8 cellular contexts compared by ENCODE assay signal in the genomic region with DNA sequence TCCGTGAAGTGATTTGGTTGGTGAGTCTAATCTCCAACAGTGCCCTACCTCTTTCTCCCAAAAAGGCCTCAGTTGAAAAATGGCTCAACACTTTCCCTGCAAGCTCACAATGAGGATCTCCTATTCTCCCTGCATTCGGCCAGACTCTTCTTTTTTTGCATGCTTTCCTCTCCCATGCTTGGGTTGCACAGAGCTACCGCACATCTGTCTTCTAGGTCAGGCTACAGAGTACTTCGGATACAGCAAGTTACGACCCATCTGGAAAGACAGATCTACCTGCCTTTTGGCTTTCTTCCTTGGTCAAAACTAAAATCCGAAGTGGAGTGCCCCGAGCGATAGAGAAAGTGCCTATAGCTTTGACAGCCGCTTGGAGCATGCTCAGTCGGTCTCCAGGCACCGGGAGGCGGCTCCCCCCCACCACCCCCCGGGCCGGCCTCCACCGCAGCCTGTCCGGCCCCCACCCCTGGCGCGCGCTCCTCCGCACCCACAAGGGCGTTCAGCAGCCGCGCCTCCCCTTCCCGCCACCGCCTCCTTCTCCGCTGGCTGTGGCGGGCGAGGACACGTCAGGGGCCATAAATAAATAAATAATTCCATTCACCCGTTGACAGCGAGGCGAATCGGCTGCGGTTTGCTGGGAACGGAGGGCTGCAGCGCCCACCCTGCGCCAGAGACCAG. TPM values are rescaled to one million over a fixed set of nuclear protein-coding genes. Genes with fewer than 3 reads are reported as not detected.
A peak's percentile ranks its signal among the peaks of the same experiment; 100 is the strongest.
DNase-seq lines count a peak whose midpoint lies in the region; ATAC-seq and TF ChIP-seq lines count a peak whose summit lies in the region.

A gene with protein sequence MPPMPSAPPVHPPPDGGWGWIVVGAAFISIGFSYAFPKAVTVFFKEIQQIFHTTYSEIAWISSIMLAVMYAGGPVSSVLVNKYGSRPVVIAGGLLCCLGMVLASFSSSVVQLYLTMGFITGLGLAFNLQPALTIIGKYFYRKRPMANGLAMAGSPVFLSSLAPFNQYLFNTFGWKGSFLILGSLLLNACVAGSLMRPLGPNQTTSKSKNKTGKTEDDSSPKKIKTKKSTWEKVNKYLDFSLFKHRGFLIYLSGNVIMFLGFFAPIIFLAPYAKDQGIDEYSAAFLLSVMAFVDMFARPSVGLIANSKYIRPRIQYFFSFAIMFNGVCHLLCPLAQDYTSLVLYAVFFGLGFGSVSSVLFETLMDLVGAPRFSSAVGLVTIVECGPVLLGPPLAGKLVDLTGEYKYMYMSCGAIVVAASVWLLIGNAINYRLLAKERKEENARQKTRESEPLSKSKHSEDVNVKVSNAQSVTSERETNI (plus strand): TSS at position 473 of the 675 bp plus-strand sequence. CDS start 108,773 bp downstream, outside the sequence.

- peak; percentile 56 for TF ChIP-seq CTCF in DND-41 (IDR thresholded peaks at IDR 0.05; ENCODE audit: borderline replicate concordance, extremely low read depth, low read length, poor library complexity, severe bottlenecking)
- no peak for TF ChIP-seq CTCF in RWPE1 (conservative IDR thresholded peaks at IDR 0.05; ENCODE audit: low read depth)
- TF ChIP-seq CTCF in fibroblast of pulmonary artery (IDR thresholded peaks at IDR 0.05; ENCODE audit: low read length, missing control alignments) = no peak

- H3K4me1 ChIP-seq in DND-41 (ENCODE audit: insufficient read depth, low read length) (peaks cover 33% of the 10 kb centered on the region), GM23248 (ENCODE audit: insufficient read depth) (peaks cover 36% of the 10 kb centered on the region), Karpas-422 (ENCODE audit: low read length) (peaks cover 31% of the 10 kb centered on the region)

- peaks cover 25% of the 10 kb centered on the region for H3K79me2 ChIP-seq in DND-41 (ENCODE audit: insufficient read depth, low read length)
- peaks cover 12% of the 10 kb centered on the region; the same call in 1 of the 2 replicates for H3K79me2 ChIP-seq in GM23248 (ENCODE audit: insufficient read depth)
- H3K79me2 ChIP-seq in Karpas-422 (ENCODE audit: low read length) = peaks cover 38% of the 10 kb centered on the region

- POLR2A ChIA-PET in RWPE1 (lab: Yijun Ruan, JAX; ENCODE audit: low non-redundant PET) = no interaction called here

- H3F3A ChIP-seq in GM23248 (ENCODE audit: insufficient read depth) = peaks cover 32% of the 10 kb centered on the region

- in situ Hi-C loops in GM23248 (cut with MboI) = no loop called here

- peak within 1 kb of the TSS; percentile 99 for H3K27ac Mint-ChIP-seq in activated T-helper 2 cell treated with anti-CD3 and anti-CD28 coated beads, Interferon-gamma antibody, Interleukin-2, Interleukin-4, amounts not matched to agents 10 μg/mL and 5 μg/mL and 100 μg/mL, durations not matched to agents 14 hours and 24 hours and 36 hours
- peak within 1 kb of the TSS; percentile 98 for H3K27ac Mint-ChIP-seq in natural killer cell treated with Interleukin-12 subunit alpha and Interleukin-12 subunit beta and Interleukin-15 and Interleukin-18, amount 100 ng/mL, for 72 hours

- peaks cover 42% of the 10 kb centered on the region for H3K4me1 Mint-ChIP-seq in activated T-helper 2 cell treated with anti-CD3 and anti-CD28 coated beads, Interferon-gamma antibody, Interleukin-2, Interleukin-4, amounts not matched to agents 10 μg/mL and 5 μg/mL and 100 μg/mL, durations not matched to agents 14 hours and 24 hours and 36 hours (ENCODE audit: low read depth)
- H3K4me1 Mint-ChIP-seq in natural killer cell treated with Interleukin-12 subunit alpha and Interleukin-12 subunit beta and Interleukin-15 and Interleukin-18, amount 100 ng/mL, for 72 hours (ENCODE audit: low read depth in 2 of 2) = peaks cover 36 to 44% of the 10 kb centered on the region in 2 donors

- H3K36me3 ChIP-seq in DND-41 (ENCODE audit: insufficient read depth, low read length) (no peaks in the 10 kb centered on the region; the same call in 1 of the 2 replicates), GM23248 (ENCODE audit: low read depth) (no peaks in the 10 kb centered on the region), Karpas-422 (ENCODE audit: insufficient read depth, low read length) (peaks cover 22% of the 10 kb centered on the region; the same call in 1 of the 2 replicates)

- H4K20me1 ChIP-seq in DND-41 (ENCODE audit: insufficient read depth, low read length) (no peaks in the 10 kb centered on the region), GM23248 (ENCODE audit: insufficient read depth) (no peaks in the 10 kb centered on the region), Karpas-422 (ENCODE audit: insufficient read depth, low read depth, low read length) (no peaks in the 10 kb centered on the region)

- H3K9ac ChIP-seq in DND-41 (ENCODE audit: low read depth, low read length) (peak within 1 kb of the TSS; percentile 75), GM23248 (peak within 1 kb of the TSS; percentile 92), Karpas-422 (ENCODE audit: low read length) (peak within 1 kb of the TSS; percentile 89)

- peak within 1 kb of the TSS; percentile 83 for H3K4me2 ChIP-seq in DND-41 (ENCODE audit: insufficient read depth, low read length)
- peak within 1 kb of the TSS; percentile 92 for H3K4me2 ChIP-seq in GM23248 (ENCODE audit: unreplicated experiment)
- peak within 1 kb of the TSS; percentile 94 for H3K4me2 ChIP-seq in Karpas-422 (ENCODE audit: low read depth, low read length, poor library complexity, severe bottlenecking)

- ATAC-seq in DND-41 (ENCODE audit: insufficient read depth, low read depth) = peak; percentile 60
- peak; percentile 79 to 83 for ATAC-seq in natural killer cell treated with Interleukin-12 subunit alpha and Interleukin-12 subunit beta and Interleukin-15 and Interleukin-18, amount 100 ng/mL, for 72 hours

- 1% methylated on average over 25 to 35 of the region's 37 CpGs for WGBS in GM23248 (ENCODE audit: low coverage in 1 of 2, low lambda C conversion rate in 2 of 2, missing lambda C conversion rate in 2 of 2), 2 experiments

- H2AFZ ChIP-seq in DND-41 (ENCODE audit: low read depth, low read length) = peak within 1 kb of the TSS; percentile 90
- H2AFZ ChIP-seq in GM23248 = peak within 1 kb of the TSS; percentile 94
- H2AFZ ChIP-seq in Karpas-422 (ENCODE audit: low read length) = peak within 1 kb of the TSS; percentile 74

- H3K4me3 ChIP-seq in DND-41 (ENCODE audit: low read depth in 1 of 2, low read length in 2 of 2) (peak within 1 kb of the TSS; percentile 51 to 68), GM23248 (peak within 1 kb of the TSS; percentile 90), Karpas-422 (ENCODE audit: low read length) (peak within 1 kb of the TSS; percentile 84), fibroblast of pulmonary artery (replicated peaks; ENCODE audit: low read depth, low read length) (peak within 1 kb of the TSS; percentile 51)

- intact Hi-C loops in activated T-helper 2 cell treated with anti-CD3 and anti-CD28 coated beads, Interferon-gamma antibody, Interleukin-2, Interleukin-4, amounts not matched to agents 10 μg/mL and 5 μg/mL and 100 μg/mL, durations not matched to agents 14 hours and 24 hours and 36 hours (cut with micrococcal nuclease) = loop anchor here (2.0 to 5.0 kb wide), 3 partner anchors 42 to 1655 kb away; partner anchors contain the start of gene ATP23

- H3K9me3 ChIP-seq in DND-41 (ENCODE audit: insufficient read depth, low read length, severe bottlenecking) = no peaks in the 10 kb centered on the region
- H3K9me3 ChIP-seq in GM23248 (ENCODE audit: low read depth) = no peaks in the 10 kb centered on the region
- H3K9me3 ChIP-seq in Karpas-422 (ENCODE audit: low read length) = no peaks in the 10 kb centered on the region

- H3K27me3 Mint-ChIP-seq in activated T-helper 2 cell treated with anti-CD3 and anti-CD28 coated beads, Interferon-gamma antibody, Interleukin-2, Interleukin-4, amounts not matched to agents 10 μg/mL and 5 μg/mL and 100 μg/mL, durations not matched to agents 14 hours and 24 hours and 36 hours (ENCODE audit: low read depth) = no peaks in the 10 kb centered on the region
- H3K27me3 Mint-ChIP-seq in natural killer cell treated with Interleukin-12 subunit alpha and Interleukin-12 subunit beta and Interleukin-15 and Interleukin-18, amount 100 ng/mL, for 72 hours = no peaks in the 10 kb centered on the region

- peak within 1 kb of the TSS; percentile 90 for H3K27ac ChIP-seq in DND-41 (ENCODE audit: low read length)
- peak within 1 kb of the TSS; percentile 98 for H3K27ac ChIP-seq in GM23248
- peak within 1 kb of the TSS; percentile 91 for H3K27ac ChIP-seq in Karpas-422 (ENCODE audit: low read length)
- peak within 1 kb of the TSS; percentile 99 for H3K27ac ChIP-seq in RWPE1

- peaks cover 31% of the 10 kb centered on the region for H3K36me3 Mint-ChIP-seq in activated T-helper 2 cell treated with anti-CD3 and anti-CD28 coated beads, Interferon-gamma antibody, Interleukin-2, Interleukin-4, amounts not matched to agents 10 μg/mL and 5 μg/mL and 100 μg/mL, durations not matched to agents 14 hours and 24 hours and 36 hours (ENCODE audit: low read depth)
- H3K36me3 Mint-ChIP-seq in natural killer cell treated with Interleukin-12 subunit alpha and Interleukin-12 subunit beta and Interleukin-15 and Interleukin-18, amount 100 ng/mL, for 72 hours = no peaks in the 10 kb centered on the region

- H3K9me3 Mint-ChIP-seq in activated T-helper 2 cell treated with anti-CD3 and anti-CD28 coated beads, Interferon-gamma antibody, Interleukin-2, Interleukin-4, amounts not matched to agents 10 μg/mL and 5 μg/mL and 100 μg/mL, durations not matched to agents 14 hours and 24 hours and 36 hours = no peaks in the 10 kb centered on the region
- no peaks in the 10 kb centered on the region for H3K9me3 Mint-ChIP-seq in natural killer cell treated with Interleukin-12 subunit alpha and Interleukin-12 subunit beta and Interleukin-15 and Interleukin-18, amount 100 ng/mL, for 72 hours

- H3K27me3 ChIP-seq in DND-41 (ENCODE audit: insufficient read depth, low read length, poor library complexity) (no peaks in the 10 kb centered on the region), GM23248 (replicated peaks; ENCODE audit: insufficient read depth) (no peaks in the 10 kb centered on the region), Karpas-422 (ENCODE audit: low read length) (no peaks in the 10 kb centered on the region)

- DNase-seq in DND-41 (peak; percentile 90), GM23248 (peak; percentile 93), Karpas-422 (peak; percentile 95), RWPE1 (ENCODE audit: low spot score) (peak; percentile 80), fibroblast of pulmonary artery (ENCODE audit: low read depth) (peak; percentile 84)
- DNase-seq in activated T-helper 2 cell treated with anti-CD3 and anti-CD28 coated beads, Interferon-gamma antibody, Interleukin-2, Interleukin-4, amounts not matched to agents 10 μg/mL and 5 μg/mL and 100 μg/mL, durations not matched to agents 14 hours and 24 hours and 36 hours (ENCODE audit: low spot score) = peak; percentile 80
- DNase-seq in natural killer cell treated with Interleukin-12 subunit alpha and Interleukin-12 subunit beta and Interleukin-15 and Interleukin-18, amount 100 ng/mL, for 72 hours (ENCODE audit: low spot score) = peak; percentile 93
- DNase-seq in stimulated activated naive CD4-positive, alpha-beta T cell treated with Interleukin-2 at 50 U/mL for 16 hours (lab: John Stamatoyannopoulos, UW) = peak; percentile 89

- CTCF ChIA-PET in RWPE1 (lab: Yijun Ruan, JAX) = interaction anchor here (0.6 kb wide), 1 partner anchor 11 kb away, joined by 3 read pairs; no protein-coding TSS in a partner anchor

- H3K9me2 ChIP-seq in GM23248 (ENCODE audit: insufficient read depth) = no peaks in the 10 kb centered on the region
- H3K9me2 ChIP-seq in Karpas-422 (replicated peaks; ENCODE audit: insufficient read depth, low read length) = no peaks in the 10 kb centered on the region

- H3K4me3 Mint-ChIP-seq in activated T-helper 2 cell treated with anti-CD3 and anti-CD28 coated beads, Interferon-gamma antibody, Interleukin-2, Interleukin-4, amounts not matched to agents 10 μg/mL and 5 μg/mL and 100 μg/mL, durations not matched to agents 14 hours and 24 hours and 36 hours (ENCODE audit: low read depth) = peak within 1 kb of the TSS; percentile 88
- H3K4me3 Mint-ChIP-seq in natural killer cell treated with Interleukin-12 subunit alpha and Interleukin-12 subunit beta and Interleukin-15 and Interleukin-18, amount 100 ng/mL, for 72 hours = peak within 1 kb of the TSS; percentile 97

RNA-seq across cellular contexts. Expression of the gene that starts here (rescaled TPM):
- total RNA-seq in GM23248 (2014; rRNA removed; shearing (Covaris generic)) = 40.6 and 49.0 TPM in 2 replicates
- 14.0 and 15.7 TPM in 2 replicates for polyA plus RNA-seq in GM23248 (2016; fragmentation: Nextera tagmentation; extraction: Ambion mirVana)
- total RNA-seq in Karpas-422 (2014; rRNA removed; shearing (Covaris generic); ENCODE audit: low replicate concordance) = 21.9 and 63.6 TPM in 2 replicates
- total RNA-seq in activated T-helper 2 cell treated with anti-CD3 and anti-CD28 coated beads, Interferon-gamma antibody, Interleukin-2, Interleukin-4, amounts not matched to agents 10 μg/mL and 5 μg/mL and 100 μg/mL, durations not matched to agents 14 hours and 24 hours and 36 hours = 29.1 and 33.6 TPM in 2 replicates
- total RNA-seq in natural killer cell treated with Interleukin-12 subunit alpha and Interleukin-12 subunit beta and Interleukin-15 and Interleukin-18, amount 100 ng/mL, for 72 hours = 10 to 100 TPM; 24.2 to 26.1 TPM

Comparison
In these comparisons a context has a peak if more than half of its experiments do, and no peak if none do; other contexts are left out.
1. Peak in every context shown above with its lines: DNase-seq, ATAC-seq, H3K4me3 ChIP-seq and H3K27ac ChIP-seq.